In genomic region chr12:49818241-49818640, GRCh38 we compare ENCODE assay signal across 17 cellular contexts. TPM values are rescaled to one million over a fixed set of nuclear protein-coding genes. Genes with fewer than 3 reads are reported as not detected.
DNase-seq lines count a peak whose midpoint lies in the region; ATAC-seq and TF ChIP-seq lines count a peak whose summit lies in the region.
"Had no signal": no experiment of that assay in that cellular context is flagged by ENCODE, and none has a peak within 500 bp of the region (broad histone marks: within the 10 kb centered on the region; RNA-seq: fewer than 3 reads in every experiment).

No MANE protein-coding gene starts in this region.

- peaks cover 6 to 11% of the 10 kb centered on the region in 2 donors for H3K4me1 Mint-ChIP-seq in natural killer cell treated with Interleukin-12 subunit alpha and Interleukin-12 subunit beta and Interleukin-15 and Interleukin-18, amount 100 ng/mL, for 72 hours (ENCODE audit: low read depth in 2 of 2)
- peaks cover 13 to 30% of the 10 kb centered on the region in 2 donors for H3K4me1 Mint-ChIP-seq in natural killer cell

- DNase-seq in natural killer cell treated with Interleukin-12 subunit alpha and Interleukin-12 subunit beta and Interleukin-15 and Interleukin-18, amount 100 ng/mL, for 72 hours (ENCODE audit: low spot score) = peak; percentile 5
- DNase-seq in natural killer cell (no peak), NCI-H226 (peak; percentile 77), islet precursor cell (peak; percentile 47)
- DNase-seq: C1 segment of cervical spinal cord; Calu3; CD4-positive, alpha-beta T cell; DMS 273 treated with DMSO at 0.1 percent for 48 hours; DMS79; GOT3; H9 had no signal

- H3K27ac Mint-ChIP-seq in natural killer cell treated with Interleukin-12 subunit alpha and Interleukin-12 subunit beta and Interleukin-15 and Interleukin-18, amount 100 ng/mL, for 72 hours = no peak overlapping the region
- no peak overlapping the region for H3K27ac Mint-ChIP-seq in natural killer cell
- H3K27ac Mint-ChIP-seq: B cell; CD4-positive, alpha-beta T cell had no signal

- ATAC-seq in natural killer cell treated with Interleukin-12 subunit alpha and Interleukin-12 subunit beta and Interleukin-15 and Interleukin-18, amount 100 ng/mL, for 72 hours = no peak
- ATAC-seq in natural killer cell (no peak), HG02678 (IDR thresholded peaks at IDR 0.05; ENCODE audit: unreplicated experiment) (no peak), GM21576 (IDR thresholded peaks at IDR 0.05; ENCODE audit: unreplicated experiment) (no peak), GM19395 (IDR thresholded peaks at IDR 0.05; ENCODE audit: unreplicated experiment) (no peak)
- ATAC-seq: GM12878, HepG2 had no signal

- no peak overlapping the region for H3K4me3 Mint-ChIP-seq in natural killer cell treated with Interleukin-12 subunit alpha and Interleukin-12 subunit beta and Interleukin-15 and Interleukin-18, amount 100 ng/mL, for 72 hours
- no peak overlapping the region for H3K4me3 Mint-ChIP-seq in natural killer cell
- H3K4me3 Mint-ChIP-seq: B cell; CD4-positive, alpha-beta T cell; H9 had no signal

- no peaks in the 10 kb centered on the region for H3K36me3 Mint-ChIP-seq in natural killer cell treated with Interleukin-12 subunit alpha and Interleukin-12 subunit beta and Interleukin-15 and Interleukin-18, amount 100 ng/mL, for 72 hours
- H3K36me3 Mint-ChIP-seq in natural killer cell = no peaks in the 10 kb centered on the region

- no peak for TF ChIP-seq CTCF in natural killer cell (IDR thresholded peaks at IDR 0.05)

- intact Hi-C loops in natural killer cell (cut with micrococcal nuclease) = no loop called here

- no peaks in the 10 kb centered on the region for H3K27me3 Mint-ChIP-seq in natural killer cell treated with Interleukin-12 subunit alpha and Interleukin-12 subunit beta and Interleukin-15 and Interleukin-18, amount 100 ng/mL, for 72 hours
- H3K27me3 Mint-ChIP-seq in natural killer cell (ENCODE audit: low read depth in 2 of 2) = no peaks in the 10 kb centered on the region
- H3K27me3 Mint-ChIP-seq: B cell; CD4-positive, alpha-beta T cell had no signal

- H3K9me3 Mint-ChIP-seq in natural killer cell treated with Interleukin-12 subunit alpha and Interleukin-12 subunit beta and Interleukin-15 and Interleukin-18, amount 100 ng/mL, for 72 hours = no peaks in the 10 kb centered on the region
- H3K9me3 Mint-ChIP-seq in natural killer cell = no peaks in the 10 kb centered on the region
- H3K9me3 Mint-ChIP-seq: CD4-positive, alpha-beta T cell; H9 had no signal

RNA-seq across cellular contexts. Expression of gene NCKAP5L, which starts 10.0 kb away (rescaled TPM):
- total RNA-seq in natural killer cell treated with Interleukin-12 subunit alpha and Interleukin-12 subunit beta and Interleukin-15 and Interleukin-18, amount 100 ng/mL, for 72 hours = 1 to 10 TPM; 1.9 to 4.4 TPM
- 10 to 100 TPM; 16.7 to 19.3 (median 16.8) TPM for total RNA-seq in natural killer cell

RNA-seq across cellular contexts. Expression of gene BCDIN3D, which starts 24.7 kb away (rescaled TPM):
- 1 to 10 TPM; 5.9 to 6.8 TPM for total RNA-seq in natural killer cell treated with Interleukin-12 subunit alpha and Interleukin-12 subunit beta and Interleukin-15 and Interleukin-18, amount 100 ng/mL, for 72 hours
- 1 to 10 TPM; 4.0 to 6.0 (median 4.4) TPM for total RNA-seq in natural killer cell
